6 cellular contexts compared by ENCODE assay signal in the genomic region with DNA sequence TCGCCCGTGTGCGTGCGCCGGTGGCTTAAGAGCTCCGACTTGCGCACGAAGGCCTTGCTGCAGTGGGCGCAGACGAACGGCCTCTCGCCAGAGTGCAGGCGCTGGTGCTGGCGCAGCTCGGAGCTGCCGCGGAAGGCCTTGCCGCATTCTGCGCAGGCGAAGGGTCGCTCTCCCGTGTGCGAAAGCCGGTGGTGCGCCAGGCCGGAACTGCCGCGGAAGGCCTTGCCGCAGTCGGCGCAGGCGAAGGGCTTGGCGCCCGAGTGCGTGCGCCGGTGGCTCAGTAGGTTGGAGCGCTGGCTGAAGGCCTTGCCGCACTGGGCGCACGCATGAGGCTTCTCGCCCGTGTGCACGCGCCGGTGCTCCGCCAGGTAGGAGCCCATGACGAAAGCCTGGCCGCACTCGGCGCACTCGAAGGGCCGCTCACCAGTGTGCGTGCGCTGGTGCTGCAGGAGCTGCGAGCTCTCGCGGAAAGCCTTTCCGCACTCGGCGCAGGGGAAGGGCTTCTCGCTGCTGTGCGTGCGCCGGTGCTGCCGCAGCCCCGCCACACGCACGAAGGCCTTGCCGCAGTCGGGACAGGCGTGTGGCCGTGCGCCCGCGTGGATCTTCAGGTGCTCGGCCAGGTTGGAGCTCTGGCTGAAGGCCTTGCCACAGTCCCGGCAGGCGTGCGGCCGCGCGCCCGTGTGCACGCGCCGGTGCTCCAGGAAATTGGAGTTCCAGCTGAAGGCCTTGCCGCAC. TPM values are rescaled to one million over a fixed set of nuclear protein-coding genes. Genes with fewer than 3 reads are reported as not detected.
DNase-seq lines count a peak whose midpoint lies in the region; ATAC-seq and TF ChIP-seq lines count a peak whose summit lies in the region.

No MANE protein-coding gene starts in this region.

- no peaks in the 10 kb centered on the region for H3K9me3 Mint-ChIP-seq in activated T-helper 1 cell treated with anti-CD3 and anti-CD28 coated beads, Interleukin-12 subunit alpha, Interleukin-12 subunit beta, Interleukin-2, Interleukin-4 antibody, amounts not matched to agents 30 ng/mL and 10 ng/mL and 1 ng/mL, durations not matched to agents 14 hours and 24 hours and 36 hours

- CTCF ChIA-PET in BJ (lab: Yijun Ruan, JAX) = no interaction called here

- intact Hi-C loops in activated T-helper 1 cell treated with anti-CD3 and anti-CD28 coated beads, Interleukin-12 subunit alpha, Interleukin-12 subunit beta, Interleukin-2, Interleukin-4 antibody, amounts not matched to agents 30 ng/mL and 10 ng/mL and 1 ng/mL, durations not matched to agents 14 hours and 24 hours and 36 hours (cut with micrococcal nuclease) = no loop called here
- intact Hi-C loops in left lung (cut with DNase I) = no loop called here

- peak overlapping the region; percentile 33 for H3K4me3 Mint-ChIP-seq in activated T-helper 1 cell treated with anti-CD3 and anti-CD28 coated beads, Interleukin-12 subunit alpha, Interleukin-12 subunit beta, Interleukin-2, Interleukin-4 antibody, amounts not matched to agents 30 ng/mL and 10 ng/mL and 1 ng/mL, durations not matched to agents 14 hours and 24 hours and 36 hours

- H3K36me3 ChIP-seq in BJ (ENCODE audit: control insufficient read depth, insufficient read depth, low read length) = peaks cover 9% of the 10 kb centered on the region
- H3K36me3 ChIP-seq in left lung = no peaks in the 10 kb centered on the region

- POLR2A ChIA-PET in BJ (lab: Charles Lee) = interaction anchor here (0.6 to 0.7 kb wide), 2 partner anchors 25 to 52 kb away, joined by 3 read pairs; a partner anchor contains a TSS

- no peaks in the 10 kb centered on the region for H3K27me3 Mint-ChIP-seq in activated T-helper 1 cell treated with anti-CD3 and anti-CD28 coated beads, Interleukin-12 subunit alpha, Interleukin-12 subunit beta, Interleukin-2, Interleukin-4 antibody, amounts not matched to agents 30 ng/mL and 10 ng/mL and 1 ng/mL, durations not matched to agents 14 hours and 24 hours and 36 hours (ENCODE audit: insufficient read depth)

- ATAC-seq in left lung (peak; percentile 20), HG03354 (IDR thresholded peaks at IDR 0.05; ENCODE audit: poor library complexity, severe bottlenecking, unreplicated experiment) (no peak)

- H3K27me3 ChIP-seq in BJ (ENCODE audit: control insufficient read depth, insufficient read depth, low read length) = no peaks in the 10 kb centered on the region; the same call in 1 of the 2 replicates
- peaks cover 21 to 64% of the 10 kb centered on the region in 2 donors for H3K27me3 ChIP-seq in left lung

- H3K9me3 ChIP-seq in left lung = no peaks in the 10 kb centered on the region

- no peaks in the 10 kb centered on the region for H3K4me1 Mint-ChIP-seq in activated T-helper 1 cell treated with anti-CD3 and anti-CD28 coated beads, Interleukin-12 subunit alpha, Interleukin-12 subunit beta, Interleukin-2, Interleukin-4 antibody, amounts not matched to agents 30 ng/mL and 10 ng/mL and 1 ng/mL, durations not matched to agents 14 hours and 24 hours and 36 hours (ENCODE audit: low read depth)

- no peak overlapping the region for H3K27ac Mint-ChIP-seq in activated T-helper 1 cell treated with anti-CD3 and anti-CD28 coated beads, Interleukin-12 subunit alpha, Interleukin-12 subunit beta, Interleukin-2, Interleukin-4 antibody, amounts not matched to agents 30 ng/mL and 10 ng/mL and 1 ng/mL, durations not matched to agents 14 hours and 24 hours and 36 hours

- TF ChIP-seq CTCF in BJ (IDR thresholded peaks at IDR 0.05; ENCODE audit: insufficient read depth, low read depth, low read length) (no peak), left lung (IDR thresholded peaks at IDR 0.05) (no peak)

- H3K4me3 ChIP-seq in BJ (ENCODE audit: low read depth, low read length) (peak overlapping the region; percentile 29), left lung (peak overlapping the region; percentile 19 to 23)

- no peak overlapping the region for H3K27ac ChIP-seq in left lung

- DNase-seq in BJ (ENCODE audit: low read depth) (no peak), left lung (peak in 1 of 2 donors; percentile 73), NCI-H187 (lab: John Stamatoyannopoulos, UW) (no peak), pons (ENCODE audit: low spot score) (no peak)
- peak; percentile 29 for DNase-seq in activated T-helper 1 cell treated with anti-CD3 and anti-CD28 coated beads, Interleukin-12 subunit alpha, Interleukin-12 subunit beta, Interleukin-2, Interleukin-4 antibody, amounts not matched to agents 30 ng/mL and 10 ng/mL and 1 ng/mL, durations not matched to agents 14 hours and 24 hours and 36 hours (ENCODE audit: low spot score)

- peaks cover 2% of the 10 kb centered on the region for H3K36me3 Mint-ChIP-seq in activated T-helper 1 cell treated with anti-CD3 and anti-CD28 coated beads, Interleukin-12 subunit alpha, Interleukin-12 subunit beta, Interleukin-2, Interleukin-4 antibody, amounts not matched to agents 30 ng/mL and 10 ng/mL and 1 ng/mL, durations not matched to agents 14 hours and 24 hours and 36 hours (ENCODE audit: low read depth)

- H3K4me1 ChIP-seq in left lung = peaks cover 0 to 16% of the 10 kb centered on the region in 2 donors

RNA-seq across cellular contexts. Expression of a gene that starts 3.1 kb away (rescaled TPM):
- 13.7 and 15.5 TPM in 2 replicates for polyA plus RNA-seq in BJ (2011; rRNA removed)
- 0.82 and 1.2 TPM in 2 replicates for polyA minus RNA-seq in BJ (2011; rRNA and poly(A)+ RNA removed)
- 7.1 and 7.7 TPM in 2 replicates for total RNA-seq in activated T-helper 1 cell treated with anti-CD3 and anti-CD28 coated beads, Interleukin-12 subunit alpha, Interleukin-12 subunit beta, Interleukin-2, Interleukin-4 antibody, amounts not matched to agents 30 ng/mL and 10 ng/mL and 1 ng/mL, durations not matched to agents 14 hours and 24 hours and 36 hours
- total RNA-seq in left lung = 10 to 100 TPM in 1 of 2 donors, 1 to 10 TPM in 1; 9.8 to 10.2 TPM

RNA-seq across cellular contexts. Expression of a gene that starts 6.1 kb away (rescaled TPM):
- 0.20 TPM in 2 replicates for polyA plus RNA-seq in BJ (2011; rRNA removed)
- 0.10 and 0.33 TPM in 2 replicates for polyA minus RNA-seq in BJ (2011; rRNA and poly(A)+ RNA removed)
- 0.76 and 0.93 TPM in 2 replicates for total RNA-seq in activated T-helper 1 cell treated with anti-CD3 and anti-CD28 coated beads, Interleukin-12 subunit alpha, Interleukin-12 subunit beta, Interleukin-2, Interleukin-4 antibody, amounts not matched to agents 30 ng/mL and 10 ng/mL and 1 ng/mL, durations not matched to agents 14 hours and 24 hours and 36 hours
- 1 to 10 TPM in 1 of 2 donors, under 1 TPM in 1; 0.76 to 1.2 TPM for total RNA-seq in left lung

RNA-seq across cellular contexts. Expression of a gene that starts 24.4 kb away (rescaled TPM):
- 0.47 and 0.82 TPM in 2 replicates for polyA plus RNA-seq in BJ (2011; rRNA removed)
- 0.38 and 0.41 TPM in 2 replicates for polyA minus RNA-seq in BJ (2011; rRNA and poly(A)+ RNA removed)
- 0.86 and 1.4 TPM in 2 replicates for total RNA-seq in activated T-helper 1 cell treated with anti-CD3 and anti-CD28 coated beads, Interleukin-12 subunit alpha, Interleukin-12 subunit beta, Interleukin-2, Interleukin-4 antibody, amounts not matched to agents 30 ng/mL and 10 ng/mL and 1 ng/mL, durations not matched to agents 14 hours and 24 hours and 36 hours
- total RNA-seq in left lung = 1 to 10 TPM; 1.7 to 2.1 TPM

RNA-seq across cellular contexts. Expression of a gene that starts 29.6 kb away (rescaled TPM):
- polyA plus RNA-seq in BJ (2011; rRNA removed) = 2.1 and 2.3 TPM in 2 replicates
- polyA minus RNA-seq in BJ (2011; rRNA and poly(A)+ RNA removed) = 3.9 TPM in 2 replicates
- 4.7 and 4.8 TPM in 2 replicates for total RNA-seq in activated T-helper 1 cell treated with anti-CD3 and anti-CD28 coated beads, Interleukin-12 subunit alpha, Interleukin-12 subunit beta, Interleukin-2, Interleukin-4 antibody, amounts not matched to agents 30 ng/mL and 10 ng/mL and 1 ng/mL, durations not matched to agents 14 hours and 24 hours and 36 hours
- 1 to 10 TPM; 3.4 to 3.9 TPM for total RNA-seq in left lung

RNA-seq across cellular contexts. Expression of a gene that starts 30.7 kb away (rescaled TPM):
- polyA plus RNA-seq in BJ (2011; rRNA removed) = 2,500 and 3,326 TPM in 2 replicates
- 895 and 1,382 TPM in 2 replicates for polyA minus RNA-seq in BJ (2011; rRNA and poly(A)+ RNA removed)
- total RNA-seq in activated T-helper 1 cell treated with anti-CD3 and anti-CD28 coated beads, Interleukin-12 subunit alpha, Interleukin-12 subunit beta, Interleukin-2, Interleukin-4 antibody, amounts not matched to agents 30 ng/mL and 10 ng/mL and 1 ng/mL, durations not matched to agents 14 hours and 24 hours and 36 hours = 1,157 and 1,161 TPM in 2 replicates
- 1,000 to 10,000 TPM in 1 of 2 donors, 100 to 1,000 TPM in 1; 842 to 1,045 TPM for total RNA-seq in left lung
